Comparison of ENCODE assay signal across 7 cellular contexts in genomic region chr9:121725008-121725795, GRCh38.
DNase-seq lines count a peak whose midpoint lies in the region; ATAC-seq and TF ChIP-seq lines count a peak whose summit lies in the region.

No MANE protein-coding gene starts in this region.

- H3K4me1 ChIP-seq in Peyer's patch (peaks cover 0 to 57% (median 0%) of the 10 kb centered on the region in 4 donors), tibial artery (peaks cover 0 to 87% (median 58%) of the 10 kb centered on the region in 4 donors)

- H3K27me3 Mint-ChIP-seq in mesothelial cell of epicardium (ENCODE audit: low read depth) = no peaks in the 10 kb centered on the region

- H3K9me3 ChIP-seq in Peyer's patch (no peaks in the 10 kb centered on the region), tibial artery (no peaks in the 10 kb centered on the region)

- H3K36me3 ChIP-seq in Peyer's patch (no peaks in the 10 kb centered on the region), tibial artery (no peaks in the 10 kb centered on the region)

- ATAC-seq in HG03439 (IDR thresholded peaks at IDR 0.05; ENCODE audit: unreplicated experiment) = no peak

- DNase-seq in Peyer's patch (peak in 2 of 3 donors; percentile 32 to 83), epithelial cell of esophagus (ENCODE audit: low read depth) (peak; percentile 97), mesothelial cell of epicardium (ENCODE audit: low spot score in 2 of 2, unreplicated experiment in 2 of 2) (no peak), tibial artery (peak; percentile 97 to 99), SW480 (ENCODE audit: low spot score) (no peak), germinal center (ENCODE audit: low spot score) (no peak)

- no peaks in the 10 kb centered on the region for H3K36me3 Mint-ChIP-seq in mesothelial cell of epicardium

- no peak overlapping the region for H3K4me3 Mint-ChIP-seq in mesothelial cell of epicardium

- H3K9me3 Mint-ChIP-seq in mesothelial cell of epicardium = no peaks in the 10 kb centered on the region

- H3K27ac ChIP-seq in Peyer's patch (peak overlapping the region; percentile 11 to 73 (median 64)), tibial artery (peak overlapping the region; percentile 81 to 86)

- peaks cover 27% of the 10 kb centered on the region for H3K4me1 Mint-ChIP-seq in mesothelial cell of epicardium

- H3K4me3 ChIP-seq in Peyer's patch = no peak overlapping the region
- H3K4me3 ChIP-seq in epithelial cell of esophagus (ENCODE audit: low read length) = no peak overlapping the region
- no peak overlapping the region for H3K4me3 ChIP-seq in tibial artery

- TF ChIP-seq POLR2A in Peyer's patch (IDR thresholded peaks at IDR 0.05) = no peak

- no peaks in the 10 kb centered on the region for H3K27me3 ChIP-seq in Peyer's patch
- no peaks in the 10 kb centered on the region for H3K27me3 ChIP-seq in tibial artery

- intact Hi-C loops in tibial artery (cut with DNase I; ENCODE audit: low total_unique reads) = no loop called here

- H3K27ac Mint-ChIP-seq in mesothelial cell of epicardium = peak overlapping the region; percentile 58

- TF ChIP-seq CTCF in Peyer's patch (IDR thresholded peaks at IDR 0.05) (no peak), epithelial cell of esophagus (IDR thresholded peaks at IDR 0.05; ENCODE audit: insufficient read depth, low read depth, low read length, missing control alignments) (no peak), mesothelial cell of epicardium (IDR thresholded peaks at IDR 0.05; ENCODE audit: unreplicated experiment) (no peak), tibial artery (IDR thresholded peaks at IDR 0.05) (no peak)

Comparison
In these comparisons a context has a peak if more than half of its experiments do, and no peak if none do; other contexts are left out.
1. DNase-seq: peak in Peyer's patch (2 of 3), epithelial cell of esophagus (single experiment) and tibial artery (2 of 2); none in mesothelial cell of epicardium (0 of 2), SW480 (single experiment) and germinal center (single experiment).